7 cellular contexts compared by ENCODE assay signal in genomic region chr20:20743511-20744169, GRCh38. TPM values are rescaled to one million over a fixed set of nuclear protein-coding genes. Genes with fewer than 3 reads are reported as not detected.
DNase-seq lines count a peak whose midpoint lies in the region; ATAC-seq and TF ChIP-seq lines count a peak whose summit lies in the region.

No MANE protein-coding gene starts in this region.

- H3K9me3 ChIP-seq in fibroblast of lung (ENCODE audit: control insufficient read depth, insufficient read depth, low read depth, low read length) (no peaks in the 10 kb centered on the region), neural progenitor cell (ENCODE audit: low read depth) (no peaks in the 10 kb centered on the region)

- H3K4me2 ChIP-seq in fibroblast of lung (ENCODE audit: extremely low read depth, insufficient read depth, low read length), result no peak overlapping the region
- H3K4me2 ChIP-seq in neural progenitor cell, result peak overlapping the region; percentile 70

- H2AFZ ChIP-seq in fibroblast of lung (ENCODE audit: low read length) (no peak overlapping the region), neural progenitor cell (replicated peaks) (peak overlapping the region; percentile 96)

- DNase-seq in NOMO-1 treated with DMSO at 0.1 percent for 48 hours (lab: John Stamatoyannopoulos, UW; ENCODE audit: unreplicated experiment), result peak; percentile 85
- DNase-seq in fibroblast of lung (ENCODE audit: low read depth in 2 of 2), result peak; percentile 5 to 49
- DNase-seq in neural progenitor cell (ENCODE audit: low spot score), result peak; percentile 83
- no peak for DNase-seq in NCI-H226
- DNase-seq in HCEC 1CT, result no peak
- no peak for DNase-seq in stimulated activated CD4-positive, alpha-beta T cell treated with anti-CD3 and anti-CD28 coated beads, Interleukin-2, amount 100 ng/mL, for 24 hours

- peak overlapping the region; percentile 79 for H3K4me3 Mint-ChIP-seq in neural progenitor cell

- H3K27me3 Mint-ChIP-seq in neural progenitor cell (ENCODE audit: insufficient read depth, low read depth), result peaks cover 2% of the 10 kb centered on the region

- H3K27ac ChIP-seq in fibroblast of lung (ENCODE audit: insufficient read depth, low read length), result no peak overlapping the region
- H3K27ac ChIP-seq in neural progenitor cell, result peak overlapping the region; percentile 89

- no peak overlapping the region for H3K9ac ChIP-seq in fibroblast of lung (ENCODE audit: insufficient read depth, low read length)
- H3K9ac ChIP-seq in neural progenitor cell, result no peak overlapping the region

- no peak for TF ChIP-seq CTCF in fibroblast of lung (conservative IDR thresholded peaks at IDR 0.05 in 1 of 2, IDR thresholded peaks at IDR 0.05 in 1 of 2; ENCODE audit: low read depth in 1 of 2, low read length in 2 of 2)
- TF ChIP-seq CTCF in neural progenitor cell (IDR thresholded peaks at IDR 0.05), result no peak

- peaks cover 21% of the 10 kb centered on the region for H3F3A ChIP-seq in neural progenitor cell (ENCODE audit: low read depth)

- no peak overlapping the region for H3K4me3 ChIP-seq in fibroblast of lung (replicated peaks in 1 of 4; ENCODE audit: control extremely low read depth in 1 of 4, insufficient read depth in 1 of 4, low read depth in 3 of 4, low read length in 4 of 4)
- peak overlapping the region; percentile 19 for H3K4me3 ChIP-seq in neural progenitor cell

- peaks cover 51% of the 10 kb centered on the region for H3K4me1 Mint-ChIP-seq in neural progenitor cell

- peak; percentile 74 for ATAC-seq in HG03097 (IDR thresholded peaks at IDR 0.05; ENCODE audit: low FRiP score, unreplicated experiment)

- H3K27me3 ChIP-seq in fibroblast of lung (ENCODE audit: control insufficient read depth, insufficient read depth, low read length), result no peaks in the 10 kb centered on the region
- H3K27me3 ChIP-seq in neural progenitor cell, result no peaks in the 10 kb centered on the region

- no peaks in the 10 kb centered on the region for H3K36me3 Mint-ChIP-seq in neural progenitor cell

- H3K36me3 ChIP-seq in fibroblast of lung (ENCODE audit: control insufficient read depth, insufficient read depth, low read length), result no peaks in the 10 kb centered on the region
- H3K36me3 ChIP-seq in neural progenitor cell, result no peaks in the 10 kb centered on the region

- peaks cover 9% of the 10 kb centered on the region for H3K9me3 Mint-ChIP-seq in neural progenitor cell

- peak overlapping the region; percentile 100 for H3K27ac Mint-ChIP-seq in neural progenitor cell

- H3K79me2 ChIP-seq in fibroblast of lung (ENCODE audit: control insufficient read depth, insufficient read depth, low read length) (no peaks in the 10 kb centered on the region), neural progenitor cell (ENCODE audit: low read depth) (no peaks in the 10 kb centered on the region)

- H4K20me1 ChIP-seq in fibroblast of lung (ENCODE audit: control insufficient read depth, extremely low read depth, insufficient read depth, low read length) (no peaks in the 10 kb centered on the region), neural progenitor cell (ENCODE audit: low read depth) (no peaks in the 10 kb centered on the region)

- no peaks in the 10 kb centered on the region for H3K4me1 ChIP-seq in fibroblast of lung (ENCODE audit: control insufficient read depth, extremely low read depth, insufficient read depth, low read length)
- peaks cover 24% of the 10 kb centered on the region for H3K4me1 ChIP-seq in neural progenitor cell

RNA-seq across cellular contexts. Expression of gene RALGAPA2, which starts 31.2 kb away (rescaled TPM):
- total RNA-seq in fibroblast of lung, result 7.6 and 9.5 TPM in 2 replicates
- polyA plus RNA-seq in fibroblast of lung, result 1.2 and 1.8 TPM in 2 replicates
- 1.4 and 1.5 TPM in 2 replicates for polyA plus RNA-seq in fibroblast of lung (2012)
- 2.9 TPM in 2 replicates for polyA minus RNA-seq in fibroblast of lung (ENCODE audit: low replicate concordance)
- 22.8 and 25.9 TPM in 2 replicates for total RNA-seq in neural progenitor cell (ENCODE audit: low replicate concordance)

Comparison
In these comparisons a context has a peak if more than half of its experiments do, and no peak if none do; other contexts are left out.
1. DNase-seq: peak in NOMO-1 treated with DMSO at 0.1 percent for 48 hours (single experiment), fibroblast of lung (2 of 2) and neural progenitor cell (single experiment); none in NCI-H226 (single experiment), HCEC 1CT (single experiment) and stimulated activated CD4-positive, alpha-beta T cell treated with anti-CD3 and anti-CD28 coated beads, Interleukin-2, amount 100 ng/mL, for 24 hours (0 of 2).